20 cellular contexts compared by ENCODE assay signal in the genomic region with DNA sequence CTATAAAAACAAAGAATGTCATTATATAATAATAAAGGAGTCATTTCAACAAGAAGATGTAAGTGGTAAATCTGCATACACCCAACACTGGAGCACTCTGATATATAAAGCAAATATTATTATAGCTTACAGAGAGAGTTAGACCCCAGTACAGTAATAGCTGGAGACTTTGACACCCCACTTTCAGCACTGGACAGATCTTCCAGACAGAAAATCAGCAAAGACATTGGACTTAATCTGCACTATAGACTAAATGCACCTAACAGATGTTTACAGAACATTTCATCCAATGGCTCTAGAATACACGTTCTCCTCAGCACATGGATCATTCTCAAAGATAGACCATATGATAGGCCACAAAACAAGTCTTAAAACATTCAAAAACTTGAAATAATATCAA. TPM values are rescaled to one million over a fixed set of nuclear protein-coding genes. Genes with fewer than 3 reads are reported as not detected.
DNase-seq lines count a peak whose midpoint lies in the region; ATAC-seq, FAIRE-seq and TF ChIP-seq lines count a peak whose summit lies in the region.
"Had no signal": no experiment of that assay in that cellular context is flagged by ENCODE, and none has a peak within 500 bp of the region (broad histone marks: within the 10 kb centered on the region; RNA-seq: fewer than 3 reads in every experiment).

No MANE protein-coding gene starts in this region.

- H3K9me2 ChIP-seq in SK-N-SH: no peaks in the 10 kb centered on the region

- no peaks in the 10 kb centered on the region for H4K20me1 ChIP-seq in SK-N-SH (ENCODE audit: insufficient read depth)
- H4K20me1 ChIP-seq: BLaER1 had no signal

- TF ChIP-seq RAD21 in SK-N-SH (IDR thresholded peaks at IDR 0.05; ENCODE audit: low read length): no peak

- H3K79me2 ChIP-seq in SK-N-SH (ENCODE audit: insufficient read depth): no peaks in the 10 kb centered on the region

- no peak for DNase-seq in SK-N-SH
- DNase-seq in amniotic epithelial cell (ENCODE audit: low read depth): peak; percentile 6
- peak; percentile 7 for DNase-seq in left kidney (ENCODE audit: low read depth, low spot score)
- DNase-seq in NCI-H1105 treated with DMSO at 0.1 percent for 48 hours (lab: John Stamatoyannopoulos, UW): no peak
- DNase-seq in GM19239 (ENCODE audit: insufficient read length, low spot score): no peak
- no peak for DNase-seq in NCI-H128 (lab: John Stamatoyannopoulos, UW; ENCODE audit: unreplicated experiment)
- DNase-seq: Calu3; CD8-positive, alpha-beta T cell; DMS79 treated with DMSO at 0.1 percent for 48 hours; EL; GM23248; HCEC 1CT had no signal

- no peak for TF ChIP-seq CTCF in SK-N-SH (IDR thresholded peaks at IDR 0.05)
- no peak for TF ChIP-seq CTCF in HEK293 (tag by site-specific recombination; IDR thresholded peaks at IDR 0.05)

- no peak for TF ChIP-seq EP300 in SK-N-SH (IDR thresholded peaks at IDR 0.05; ENCODE audit: borderline replicate concordance in 1 of 2, low read depth in 1 of 2, low read length in 1 of 2)

- no peaks in the 10 kb centered on the region for H3K27me3 ChIP-seq in SK-N-SH (ENCODE audit: insufficient read depth)
- H3K27me3 ChIP-seq: BLaER1 had no signal

- H3K4me3 ChIP-seq in SK-N-SH (ENCODE audit: low read depth in 2 of 2, low read length in 1 of 2) (no peak overlapping the region), HEK293 (ENCODE audit: low read depth, low read length) (no peak overlapping the region)
- H3K4me3 ChIP-seq: BLaER1, GM23248 had no signal

- no peak overlapping the region for H3K4me2 ChIP-seq in SK-N-SH
- H3K4me2 ChIP-seq: BLaER1 had no signal

- H3K9ac ChIP-seq in SK-N-SH: no peak overlapping the region
- H3K9ac ChIP-seq: BLaER1, GM23248 had no signal

- H3K9me3 ChIP-seq in SK-N-SH (0 out of 2 replicates have a peak, but pooled peaks cover 4% of the 10 kb centered on the region), HEK293 (ENCODE audit: control insufficient read depth, insufficient read depth, low read depth, low read length) (no peaks in the 10 kb centered on the region)

- no peak for FAIRE-seq in GM19239 (lab: Jason Lieb, UNC)
- FAIRE-seq: GM12891, H54, HepG2 had no signal

- 29% methylated on average over 1 of the region's 1 CpG for WGBS in SK-N-SH (ENCODE audit: low lambda C conversion rate)

- no peaks in the 10 kb centered on the region for H3F3A ChIP-seq in SK-N-SH (replicated peaks; ENCODE audit: insufficient read depth)

- no peak overlapping the region for H2AFZ ChIP-seq in SK-N-SH (ENCODE audit: low read depth)
- H2AFZ ChIP-seq: GM23248 had no signal

- POLR2A ChIA-PET in SK-N-SH (lab: Yijun Ruan, JAX) (no interaction called here), HEK293 (lab: Yijun Ruan, JAX) (no interaction called here)

- H3K36me3 ChIP-seq in SK-N-SH (replicated peaks in 1 of 2; ENCODE audit: control insufficient read depth in 1 of 2, insufficient read depth in 2 of 2, low read length in 1 of 2) (no peaks in the 10 kb centered on the region), HEK293 (ENCODE audit: control insufficient read depth in 2 of 2, insufficient read depth in 1 of 2, low read length in 2 of 2) (no peaks in the 10 kb centered on the region)
- H3K36me3 ChIP-seq: BLaER1 had no signal

- H3K4me1 ChIP-seq in SK-N-SH (ENCODE audit: control insufficient read depth in 1 of 2, insufficient read depth in 2 of 2, low read depth in 1 of 2, low read length in 1 of 2) (no peaks in the 10 kb centered on the region; a peak in 1 of 4 replicates), HEK293 (ENCODE audit: control insufficient read depth, insufficient read depth, low read length) (no peaks in the 10 kb centered on the region)
- H3K4me1 ChIP-seq: BLaER1 had no signal

- CTCF ChIA-PET in SK-N-SH (lab: Yijun Ruan, JAX): interaction anchor here (0.7 to 1.7 kb wide), 2 partner anchors 18 to 20 kb away, joined by 3 to 6 read pairs; partner anchors contain the start of gene KCNH1
- CTCF ChIA-PET in HEK293 (lab: Yijun Ruan, JAX): interaction anchor here (0.7 to 1.2 kb wide), 2 partner anchors 27 to 419 kb away, joined by 3 read pairs; no protein-coding TSS in a partner anchor

- ATAC-seq in SK-N-SH treated with all-trans-retinoic acid at 6 μM for 48 hours: no peak
- ATAC-seq: CD8-positive, alpha-beta T cell; HepG2 had no signal

- H3K27ac ChIP-seq in SK-N-SH (ENCODE audit: low read depth in 2 of 2, low read length in 1 of 2): no peak overlapping the region
- H3K27ac ChIP-seq in HEK293 (ENCODE audit: extremely low read depth, low read depth, low read length): no peak overlapping the region
- H3K27ac ChIP-seq: 22Rv1, BLaER1, GM23248 had no signal

TF ChIP-seq in SK-N-SH, 30 proteins besides CTCF, POLR2A, EP300 and RAD21 (continues in another document):
- TF ChIP-seq, protein P1, sequence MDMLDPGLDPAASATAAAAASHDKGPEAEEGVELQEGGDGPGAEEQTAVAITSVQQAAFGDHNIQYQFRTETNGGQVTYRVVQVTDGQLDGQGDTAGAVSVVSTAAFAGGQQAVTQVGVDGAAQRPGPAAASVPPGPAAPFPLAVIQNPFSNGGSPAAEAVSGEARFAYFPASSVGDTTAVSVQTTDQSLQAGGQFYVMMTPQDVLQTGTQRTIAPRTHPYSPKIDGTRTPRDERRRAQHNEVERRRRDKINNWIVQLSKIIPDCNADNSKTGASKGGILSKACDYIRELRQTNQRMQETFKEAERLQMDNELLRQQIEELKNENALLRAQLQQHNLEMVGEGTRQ (IDR thresholded peaks at IDR 0.05; ENCODE audit: borderline replicate concordance, low read depth, low read length): no peak
- no peak for TF ChIP-seq RCOR1 (IDR thresholded peaks at IDR 0.05; ENCODE audit: low read length)
- TF ChIP-seq TCF12 (IDR thresholded peaks at IDR 0.05): no peak
- TF ChIP-seq, protein P2, sequence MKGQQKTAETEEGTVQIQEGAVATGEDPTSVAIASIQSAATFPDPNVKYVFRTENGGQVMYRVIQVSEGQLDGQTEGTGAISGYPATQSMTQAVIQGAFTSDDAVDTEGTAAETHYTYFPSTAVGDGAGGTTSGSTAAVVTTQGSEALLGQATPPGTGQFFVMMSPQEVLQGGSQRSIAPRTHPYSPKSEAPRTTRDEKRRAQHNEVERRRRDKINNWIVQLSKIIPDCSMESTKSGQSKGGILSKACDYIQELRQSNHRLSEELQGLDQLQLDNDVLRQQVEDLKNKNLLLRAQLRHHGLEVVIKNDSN (IDR thresholded peaks at IDR 0.05; ENCODE audit: borderline replicate concordance, low read depth): no peak
- no peak for TF ChIP-seq JUND (IDR thresholded peaks at IDR 0.05)
- TF ChIP-seq GABPA (IDR thresholded peaks at IDR 0.05; ENCODE audit: low read depth): no peak

TF ChIP-seq in SK-N-SH treated with all-trans-retinoic acid at 6 μM for 48 hours, 23 proteins besides CTCF, POLR2A, EP300 and RAD21:
- TF ChIP-seq OSR1 (CRISPR knock-in tag; IDR thresholded peaks at IDR 0.05): no peak
- TF ChIP-seq RARB (CRISPR knock-in tag; IDR thresholded peaks at IDR 0.05): no peak
- no peak for TF ChIP-seq POU6F1 (CRISPR knock-in tag; IDR thresholded peaks at IDR 0.05; ENCODE audit: borderline replicate concordance, low read depth)
- TF ChIP-seq BACH2 (CRISPR knock-in tag; IDR thresholded peaks at IDR 0.05; ENCODE audit: borderline replicate concordance): no peak
- TF ChIP-seq ZNF8 (CRISPR knock-in tag; IDR thresholded peaks at IDR 0.05): no peak
- TF ChIP-seq ZNF565 (CRISPR knock-in tag; conservative IDR thresholded peaks at IDR 0.05; ENCODE audit: low read depth): no peak

TF ChIP-seq in HEK293, 187 proteins besides CTCF, POLR2A, EP300 and RAD21 (continues in another document):
- no peak for TF ChIP-seq TRIM28 (IDR thresholded peaks at IDR 0.05; ENCODE audit: borderline replicate concordance, low read length)
- TF ChIP-seq, protein P3, sequence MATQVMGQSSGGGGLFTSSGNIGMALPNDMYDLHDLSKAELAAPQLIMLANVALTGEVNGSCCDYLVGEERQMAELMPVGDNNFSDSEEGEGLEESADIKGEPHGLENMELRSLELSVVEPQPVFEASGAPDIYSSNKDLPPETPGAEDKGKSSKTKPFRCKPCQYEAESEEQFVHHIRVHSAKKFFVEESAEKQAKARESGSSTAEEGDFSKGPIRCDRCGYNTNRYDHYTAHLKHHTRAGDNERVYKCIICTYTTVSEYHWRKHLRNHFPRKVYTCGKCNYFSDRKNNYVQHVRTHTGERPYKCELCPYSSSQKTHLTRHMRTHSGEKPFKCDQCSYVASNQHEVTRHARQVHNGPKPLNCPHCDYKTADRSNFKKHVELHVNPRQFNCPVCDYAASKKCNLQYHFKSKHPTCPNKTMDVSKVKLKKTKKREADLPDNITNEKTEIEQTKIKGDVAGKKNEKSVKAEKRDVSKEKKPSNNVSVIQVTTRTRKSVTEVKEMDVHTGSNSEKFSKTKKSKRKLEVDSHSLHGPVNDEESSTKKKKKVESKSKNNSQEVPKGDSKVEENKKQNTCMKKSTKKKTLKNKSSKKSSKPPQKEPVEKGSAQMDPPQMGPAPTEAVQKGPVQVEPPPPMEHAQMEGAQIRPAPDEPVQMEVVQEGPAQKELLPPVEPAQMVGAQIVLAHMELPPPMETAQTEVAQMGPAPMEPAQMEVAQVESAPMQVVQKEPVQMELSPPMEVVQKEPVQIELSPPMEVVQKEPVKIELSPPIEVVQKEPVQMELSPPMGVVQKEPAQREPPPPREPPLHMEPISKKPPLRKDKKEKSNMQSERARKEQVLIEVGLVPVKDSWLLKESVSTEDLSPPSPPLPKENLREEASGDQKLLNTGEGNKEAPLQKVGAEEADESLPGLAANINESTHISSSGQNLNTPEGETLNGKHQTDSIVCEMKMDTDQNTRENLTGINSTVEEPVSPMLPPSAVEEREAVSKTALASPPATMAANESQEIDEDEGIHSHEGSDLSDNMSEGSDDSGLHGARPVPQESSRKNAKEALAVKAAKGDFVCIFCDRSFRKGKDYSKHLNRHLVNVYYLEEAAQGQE (tag by site-specific recombination; IDR thresholded peaks at IDR 0.05): peak; percentile 87

RNA-seq across cellular contexts. Expression of gene KCNH1, which starts 20.0 kb away (rescaled TPM):
- polyA plus RNA-seq in SK-N-SH (2012; rRNA removed): 0.08 and 0.26 TPM in 2 replicates
- polyA plus RNA-seq in SK-N-SH (2012; cell fraction: cytosol; rRNA removed): 0.21 and 0.22 TPM in 2 replicates
- 0.10 and 0.27 TPM in 2 replicates for polyA plus RNA-seq in SK-N-SH (2012; cell fraction: nucleus; rRNA removed)
- polyA plus RNA-seq: CD14-positive monocyte, HepG2 had no signal

Comparison
In these comparisons a context has a peak if more than half of its experiments do, and no peak if none do; other contexts are left out.
1. DNase-seq: peak in amniotic epithelial cell (single experiment) and left kidney (single experiment); none in SK-N-SH (single experiment), NCI-H1105 treated with DMSO at 0.1 percent for 48 hours (single experiment), GM19239 (single experiment) and NCI-H128 (single experiment).